Comparison of ENCODE assay signal across 8 cellular contexts in genomic region chr5:138336952-138337684, GRCh38. TPM values are rescaled to one million over a fixed set of nuclear protein-coding genes. Genes with fewer than 3 reads are reported as not detected.
DNase-seq lines count a peak whose midpoint lies in the region; ATAC-seq and TF ChIP-seq lines count a peak whose summit lies in the region.

No MANE protein-coding gene starts in this region.

- peak; percentile 17 for ATAC-seq in HG02798 (IDR thresholded peaks at IDR 0.05; ENCODE audit: poor library complexity, unreplicated experiment)
- peak; percentile 10 to 23 for ATAC-seq in activated naive CD4-positive, alpha-beta T cell treated with anti-CD3 and anti-CD28 coated beads, Interleukin-2, amount 50 U/mL, for 72 hours

- H3K27ac ChIP-seq in ACC112 (ENCODE audit: low read depth, low read length), result peak overlapping the region; percentile 95
- peak overlapping the region; percentile 99 for H3K27ac ChIP-seq in neutrophil

- DNase-seq in GM12865 (ENCODE audit: low read depth), result no peak
- DNase-seq in NCI-H2227 (lab: John Stamatoyannopoulos, UW; ENCODE audit: unreplicated experiment), result peak; percentile 88
- DNase-seq in activated naive CD4-positive, alpha-beta T cell treated with anti-CD3 and anti-CD28 coated beads, Interleukin-2, amount 50 U/mL, for 72 hours (ENCODE audit: low spot score in 2 of 2), result no peak
- DNase-seq in globus pallidus (ENCODE audit: low spot score), result peak; percentile 88
- DNase-seq in activated effector memory CD4-positive, alpha-beta T cell treated with Interleukin-2 at 50 U/mL for 16 hours, result no peak

- H3K36me3 ChIP-seq in ACC112 (ENCODE audit: insufficient read depth, low read length) (peaks cover 6% of the 10 kb centered on the region; the same call in 1 of the 2 replicates), neutrophil (peaks cover 21% of the 10 kb centered on the region)

- H3K27me3 ChIP-seq in ACC112 (ENCODE audit: insufficient read depth, low read length) (no peaks in the 10 kb centered on the region), neutrophil (no peaks in the 10 kb centered on the region)

- H3K36me3 Mint-ChIP-seq in activated naive CD4-positive, alpha-beta T cell treated with anti-CD3 and anti-CD28 coated beads, Interleukin-2, amount 50 U/mL, for 72 hours, result peaks cover 7 to 10% of the 10 kb centered on the region in 2 donors

- peaks cover 27% of the 10 kb centered on the region for H3K4me1 ChIP-seq in ACC112 (ENCODE audit: control insufficient read depth, insufficient read depth, low read length, unreplicated experiment)
- peaks cover 41 to 50% of the 10 kb centered on the region in 2 experiments for H3K4me1 ChIP-seq in neutrophil (ENCODE audit: control insufficient read depth in 1 of 2, insufficient read depth in 1 of 2, low read depth in 1 of 2, low read length in 1 of 2)

- H3K4me3 ChIP-seq in ACC112 (ENCODE audit: low read depth, low read length), result peak overlapping the region; percentile 98
- peak overlapping the region; percentile 90 for H3K4me3 ChIP-seq in GM12865 (ENCODE audit: low read depth, low read length)
- peak overlapping the region; percentile 83 to 95 for H3K4me3 ChIP-seq in neutrophil (ENCODE audit: low read depth in 1 of 2, low read length in 1 of 2)

- H2AFZ ChIP-seq in ACC112 (ENCODE audit: low read length, unreplicated experiment), result peak overlapping the region; percentile 80

- no peaks in the 10 kb centered on the region for H3K9me3 Mint-ChIP-seq in activated naive CD4-positive, alpha-beta T cell treated with anti-CD3 and anti-CD28 coated beads, Interleukin-2, amount 50 U/mL, for 72 hours

- H3K27ac Mint-ChIP-seq in activated naive CD4-positive, alpha-beta T cell treated with anti-CD3 and anti-CD28 coated beads, Interleukin-2, amount 50 U/mL, for 72 hours, result peak overlapping the region; percentile 97 to 99

- TF ChIP-seq CTCF in GM12865 (IDR thresholded peaks at IDR 0.05; ENCODE audit: insufficient read depth, low read depth, low read length, missing control alignments) (no peak), neutrophil (IDR thresholded peaks at IDR 0.05) (no peak)

- H3K79me2 ChIP-seq in ACC112 (ENCODE audit: control insufficient read depth, insufficient read depth, low read length, unreplicated experiment), result peaks cover 38% of the 10 kb centered on the region

- H3K9me3 ChIP-seq in neutrophil, result no peaks in the 10 kb centered on the region

RNA-seq across cellular contexts. Expression of gene FAM53C, which starts 0.9 kb away (rescaled TPM):
- total RNA-seq in activated naive CD4-positive, alpha-beta T cell treated with anti-CD3 and anti-CD28 coated beads, Interleukin-2, amount 50 U/mL, for 72 hours, result 10 to 100 TPM; 31.7 to 48.4 TPM

RNA-seq across cellular contexts. Expression of gene CDC25C, which starts 5.5 kb away (rescaled TPM):
- total RNA-seq in activated naive CD4-positive, alpha-beta T cell treated with anti-CD3 and anti-CD28 coated beads, Interleukin-2, amount 50 U/mL, for 72 hours, result 10 to 100 TPM; 19.1 to 30.5 TPM

RNA-seq across cellular contexts. Expression of gene KDM3B, which starts 15.4 kb away (rescaled TPM):
- 10 to 100 TPM; 40.5 to 54.6 TPM for total RNA-seq in activated naive CD4-positive, alpha-beta T cell treated with anti-CD3 and anti-CD28 coated beads, Interleukin-2, amount 50 U/mL, for 72 hours

Comparison
In these comparisons a context has a peak if more than half of its experiments do, and no peak if none do; other contexts are left out.
1. DNase-seq: peak in NCI-H2227 (single experiment) and globus pallidus (single experiment); none in GM12865 (single experiment), activated naive CD4-positive, alpha-beta T cell treated with anti-CD3 and anti-CD28 coated beads, Interleukin-2, amount 50 U/mL, for 72 hours (0 of 2) and activated effector memory CD4-positive, alpha-beta T cell treated with Interleukin-2 at 50 U/mL for 16 hours (single experiment).
2. Peak in every context shown above with its lines, with median percentiles within 50 percentile points of each other: H3K4me3 ChIP-seq.